Comparison of ENCODE assay signal across 8 cellular contexts in genomic region chr3:123723527-123724168, GRCh38.
A peak's percentile ranks its signal among the peaks of the same experiment; 100 is the strongest.
DNase-seq lines count a peak whose midpoint lies in the region; ATAC-seq and TF ChIP-seq lines count a peak whose summit lies in the region.

No MANE protein-coding gene starts in this region.

- H3K4me1 ChIP-seq in MM.1S (ENCODE audit: low read length) (no peaks in the 10 kb centered on the region), RWPE2 (ENCODE audit: insufficient read depth, poor library complexity, severe bottlenecking) (no peaks in the 10 kb centered on the region), adipocyte (ENCODE audit: control insufficient read depth, insufficient read depth, low read length) (peaks cover 43% of the 10 kb centered on the region), left ventricle myocardium inferior (peaks cover 35% of the 10 kb centered on the region), rectal smooth muscle tissue (ENCODE audit: control insufficient read depth, insufficient read depth, low read length) (peaks cover 32% of the 10 kb centered on the region)

- H3K9ac ChIP-seq in MM.1S (ENCODE audit: low read length) (no peak overlapping the region), adipocyte (ENCODE audit: low read length) (peak overlapping the region; percentile 10), rectal smooth muscle tissue (ENCODE audit: low read length) (no peak overlapping the region)

- in situ Hi-C loops in GM13976 (cut with MboI; ENCODE audit: low sequenced_read_pairs, unreplicated experiment), result no loop called here

- DNase-seq in AG04450 (ENCODE audit: low read depth, low spot score), result peak; percentile 63
- peak; percentile 81 for DNase-seq in GM13976 (ENCODE audit: low spot score)
- DNase-seq in MM.1S, result peak; percentile 77
- no peak for DNase-seq in RWPE2 (ENCODE audit: low spot score)
- DNase-seq in adipocyte (ENCODE audit: low read depth), result peak; percentile 93
- no peak for DNase-seq in left ventricle myocardium inferior

- H3K79me2 ChIP-seq in MM.1S (ENCODE audit: low read length), result no peaks in the 10 kb centered on the region

- no peak overlapping the region for H3K4me2 ChIP-seq in MM.1S (ENCODE audit: low read depth, low read length)

- H3K36me3 ChIP-seq in MM.1S (replicated peaks; ENCODE audit: insufficient read depth, low read length) (no peaks in the 10 kb centered on the region), RWPE2 (ENCODE audit: low read depth) (no peaks in the 10 kb centered on the region), adipocyte (ENCODE audit: control insufficient read depth, insufficient read depth, low read length, severe bottlenecking) (no peaks in the 10 kb centered on the region), left ventricle myocardium inferior (no peaks in the 10 kb centered on the region), rectal smooth muscle tissue (ENCODE audit: control insufficient read depth, insufficient read depth, low read length) (no peaks in the 10 kb centered on the region)

- H3K9me2 ChIP-seq in MM.1S (replicated peaks; ENCODE audit: insufficient read depth, low read length), result no peaks in the 10 kb centered on the region

- intact Hi-C loops in left ventricle myocardium inferior (cut with micrococcal nuclease), result loop anchor here (5.0 kb wide), 1 partner anchor 71 kb away; no protein-coding TSS in a partner anchor

- no peak overlapping the region for H3K4me3 ChIP-seq in AG04450 (ENCODE audit: low read depth, low read length)
- no peak overlapping the region for H3K4me3 ChIP-seq in MM.1S (ENCODE audit: low read length)
- no peak overlapping the region for H3K4me3 ChIP-seq in RWPE2 (ENCODE audit: severe bottlenecking)
- no peak overlapping the region for H3K4me3 ChIP-seq in adipocyte (ENCODE audit: low read length)
- H3K4me3 ChIP-seq in left ventricle myocardium inferior, result no peak overlapping the region
- H3K4me3 ChIP-seq in rectal smooth muscle tissue (ENCODE audit: low read length), result no peak overlapping the region

- H3K27me3 ChIP-seq in AG04450 (ENCODE audit: control insufficient read depth, insufficient read depth, low read length), result no peaks in the 10 kb centered on the region
- H3K27me3 ChIP-seq in MM.1S (replicated peaks; ENCODE audit: insufficient read depth, low read length), result no peaks in the 10 kb centered on the region
- H3K27me3 ChIP-seq in RWPE2 (ENCODE audit: insufficient read depth, poor library complexity, severe bottlenecking), result no peaks in the 10 kb centered on the region
- no peaks in the 10 kb centered on the region for H3K27me3 ChIP-seq in adipocyte (replicated peaks; ENCODE audit: control insufficient read depth, insufficient read depth, low read length)
- no peaks in the 10 kb centered on the region for H3K27me3 ChIP-seq in left ventricle myocardium inferior (ENCODE audit: low read depth)
- H3K27me3 ChIP-seq in rectal smooth muscle tissue (ENCODE audit: control insufficient read depth, insufficient read depth, low read length), result peaks cover 2% of the 10 kb centered on the region

- H4K20me1 ChIP-seq in MM.1S (ENCODE audit: insufficient read depth, low read length), result no peaks in the 10 kb centered on the region

- ATAC-seq in RWPE2 (ENCODE audit: low read depth) (peak; percentile 58), HG03039 (IDR thresholded peaks at IDR 0.05; ENCODE audit: unreplicated experiment) (no peak)

- POLR2A ChIA-PET in AG04450 (lab: Yijun Ruan, JAX), result interaction anchor here (0.5 to 1.7 kb wide), 5 partner anchors 9 to 748 kb away, joined by 3 to 6 read pairs (median 4); no protein-coding TSS in a partner anchor

- CTCF ChIA-PET in AG04450 (lab: Charles Lee), result interaction anchor here (0.5 to 4.1 kb wide), 63 partner anchors 10 to 1833 kb away, joined by 3 to 60 read pairs (median 4); no protein-coding TSS in a partner anchor

- H3K9me3 ChIP-seq in AG04450 (ENCODE audit: control insufficient read depth, insufficient read depth, low read length), result no peaks in the 10 kb centered on the region
- H3K9me3 ChIP-seq in MM.1S (replicated peaks; ENCODE audit: insufficient read depth, low read length), result no peaks in the 10 kb centered on the region
- H3K9me3 ChIP-seq in RWPE2 (ENCODE audit: severe bottlenecking), result no peaks in the 10 kb centered on the region
- no peaks in the 10 kb centered on the region for H3K9me3 ChIP-seq in adipocyte (ENCODE audit: control insufficient read depth, low read length)
- H3K9me3 ChIP-seq in left ventricle myocardium inferior (replicated peaks), result no peaks in the 10 kb centered on the region

- H3K27ac ChIP-seq in AG04450 (ENCODE audit: low read depth, low read length) (peak overlapping the region; percentile 39), MM.1S (ENCODE audit: low read length) (no peak overlapping the region), RWPE2 (ENCODE audit: poor library complexity, severe bottlenecking) (no peak overlapping the region), left ventricle myocardium inferior (replicated peaks) (no peak overlapping the region), rectal smooth muscle tissue (ENCODE audit: low read depth, low read length) (peak overlapping the region; percentile 77)

- H2AFZ ChIP-seq in MM.1S (ENCODE audit: low read length), result peak overlapping the region; percentile 58; the same call in 1 of the 2 replicates

- TF ChIP-seq CTCF in AG04450 (IDR thresholded peaks at IDR 0.05; ENCODE audit: low read depth, low read length) (peak; percentile 92), GM13976 (IDR thresholded peaks at IDR 0.05; ENCODE audit: borderline replicate concordance, control extremely low read depth, extremely low read depth, insufficient read depth, missing control alignments) (peak; percentile 74), MM.1S (IDR thresholded peaks at IDR 0.05; ENCODE audit: low read length) (peak; percentile 80), RWPE2 (IDR thresholded peaks at IDR 0.05; ENCODE audit: poor library complexity, severe bottlenecking) (peak; percentile 90), left ventricle myocardium inferior (IDR thresholded peaks at IDR 0.05; ENCODE audit: borderline replicate concordance) (peak; percentile 85)

- H3F3A ChIP-seq in MM.1S (ENCODE audit: insufficient read depth, low read length), result no peaks in the 10 kb centered on the region

Comparison
In these comparisons a context has a peak if more than half of its experiments do, and no peak if none do; other contexts are left out.
1. DNase-seq: peak in AG04450 (single experiment), GM13976 (single experiment), MM.1S (single experiment) and adipocyte (single experiment); none in RWPE2 (single experiment) and left ventricle myocardium inferior (single experiment).
2. H3K27ac ChIP-seq: peak in AG04450 (single experiment) and rectal smooth muscle tissue (single experiment); none in MM.1S (single experiment), RWPE2 (single experiment) and left ventricle myocardium inferior (single experiment).
3. Peak in every context shown above with its lines, with median percentiles within 50 percentile points of each other: CTCF ChIP-seq.